In the genomic region with DNA sequence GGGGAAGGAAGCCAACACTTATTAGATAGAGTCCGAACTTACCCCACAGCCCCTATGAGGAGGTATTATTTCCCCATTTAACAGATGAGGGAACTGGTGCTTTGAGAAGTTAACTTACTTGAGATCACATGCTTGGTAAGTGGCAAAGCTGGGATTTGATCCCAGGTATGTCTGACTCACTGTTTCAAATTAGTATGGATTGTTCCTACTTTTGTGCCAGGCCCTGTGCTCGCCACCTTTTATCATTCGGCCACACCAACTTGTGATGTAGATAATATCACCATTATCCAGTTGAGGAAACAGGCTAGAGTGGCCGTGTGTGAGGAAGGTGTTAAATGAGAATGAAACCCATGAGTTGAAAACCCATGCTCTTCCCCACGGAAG, we compare ENCODE assay signal across 23 cellular contexts. TPM values are rescaled to one million over a fixed set of nuclear protein-coding genes. Genes with fewer than 3 reads are reported as not detected.
"Had no signal": no experiment of that assay in that cellular context is flagged by ENCODE, and none has a peak within 500 bp of the region (broad histone marks: within the 10 kb centered on the region; RNA-seq: fewer than 3 reads in every experiment).

No MANE protein-coding gene starts in this region.

- ATAC-seq: effector memory CD8-positive, alpha-beta T cell; foreskin keratinocyte; gastroesophageal sphincter; heart left ventricle; left colon; left lobe of liver; left ventricle myocardium superior; mucosa of descending colon had no signal

- H3K27me3 Mint-ChIP-seq: dendritic cell treated with granulocyte-macrophage colony-stimulating factor and Interleukin-4, amounts not matched to agents 40 ng/mL and 50 ng/mL, for 4 days; effector memory CD8-positive, alpha-beta T cell had no signal

- H3K4me3 Mint-ChIP-seq: dendritic cell treated with granulocyte-macrophage colony-stimulating factor and Interleukin-4, amounts not matched to agents 40 ng/mL and 50 ng/mL, for 4 days; effector memory CD8-positive, alpha-beta T cell; endodermal cell; immature natural killer cell; mesothelial cell of epicardium had no signal

- H3K79me2 ChIP-seq: hepatocyte had no signal

- DNase-seq: colonic mucosa; cortex of kidney; effector CD8-positive, alpha-beta T cell; effector memory CD8-positive, alpha-beta T cell; endodermal cell; foreskin keratinocyte; hypothalamus; immature natural killer cell; islet precursor cell; kidney; kidney glomerular epithelial cell; left colon; left ventricle myocardium superior; mesenchymal stem cell had no signal

- H2AFZ ChIP-seq: hepatocyte had no signal

- H3K9me3 ChIP-seq: colonic mucosa, esophagus muscularis mucosa, gastroesophageal sphincter, heart left ventricle, mucosa of descending colon had no signal

- H3K4me3 ChIP-seq: colonic mucosa, esophagus muscularis mucosa, gastroesophageal sphincter, heart left ventricle, hepatocyte, mucosa of descending colon had no signal

- H3K27ac ChIP-seq: colonic mucosa, esophagus muscularis mucosa, foreskin keratinocyte, gastroesophageal sphincter, heart left ventricle, hepatocyte had no signal

- H3K27me3 ChIP-seq: colonic mucosa, esophagus muscularis mucosa, foreskin keratinocyte, gastroesophageal sphincter, heart left ventricle, hepatocyte had no signal

- H3K4me1 Mint-ChIP-seq: endodermal cell, mesothelial cell of epicardium had no signal

- H3K4me1 ChIP-seq: esophagus muscularis mucosa, foreskin keratinocyte, gastroesophageal sphincter had no signal

- H3K4me2 ChIP-seq: hepatocyte had no signal

- H3K9me3 Mint-ChIP-seq: dendritic cell treated with granulocyte-macrophage colony-stimulating factor and Interleukin-4, amounts not matched to agents 40 ng/mL and 50 ng/mL, for 4 days; effector memory CD8-positive, alpha-beta T cell; endodermal cell; immature natural killer cell; mesothelial cell of epicardium had no signal

- H3K27ac Mint-ChIP-seq: dendritic cell treated with granulocyte-macrophage colony-stimulating factor and Interleukin-4, amounts not matched to agents 40 ng/mL and 50 ng/mL, for 4 days; endodermal cell; immature natural killer cell; mesothelial cell of epicardium had no signal

RNA-seq across cellular contexts. Expression of gene DOC2A, which starts 26.1 kb away (rescaled TPM):
- total RNA-seq: myocyte had no signal
